Comparison of ENCODE assay signal across 20 cellular contexts in the genomic region with DNA sequence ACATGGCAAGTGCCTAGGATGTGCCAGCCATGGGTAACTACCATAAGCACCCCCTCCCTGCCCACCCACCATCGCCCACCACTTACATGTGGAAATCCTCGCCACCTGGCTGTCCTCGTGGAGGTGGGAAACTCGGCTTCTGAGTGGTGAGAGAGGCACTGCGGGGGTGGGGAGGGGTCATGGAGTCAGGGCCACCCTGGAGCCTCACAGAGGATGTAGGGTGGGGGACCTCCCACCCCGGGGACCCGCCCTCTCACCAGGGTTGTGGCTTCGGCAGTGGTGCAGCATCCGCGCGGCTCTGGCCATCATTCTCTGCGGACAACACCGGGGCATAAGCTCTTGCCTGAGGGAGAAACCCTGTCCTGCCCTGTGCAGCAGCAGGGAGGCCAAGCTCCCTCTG. TPM values are rescaled to one million over a fixed set of nuclear protein-coding genes. Genes with fewer than 3 reads are reported as not detected.
DNase-seq lines count a peak whose midpoint lies in the region; ATAC-seq and TF ChIP-seq lines count a peak whose summit lies in the region.
"Had no signal": no experiment of that assay in that cellular context is flagged by ENCODE, and none has a peak within 500 bp of the region (broad histone marks: within the 10 kb centered on the region; RNA-seq: fewer than 3 reads in every experiment).

No MANE protein-coding gene starts in this region.

- TF ChIP-seq CTCF in esophagus squamous epithelium (IDR thresholded peaks at IDR 0.05) = no peak
- no peak for TF ChIP-seq CTCF in parathyroid adenoma (IDR thresholded peaks at IDR 0.05)
- TF ChIP-seq CTCF in tibial nerve (IDR thresholded peaks at IDR 0.05) = no peak

- H3K9ac ChIP-seq in adipocyte (ENCODE audit: low read length) = peak overlapping the region; percentile 83
- no peak overlapping the region for H3K9ac ChIP-seq in parathyroid adenoma

- H3K27ac ChIP-seq in esophagus squamous epithelium (peak overlapping the region in 3 of 4 donors; percentile 77 to 85 (median 85)), parathyroid adenoma (peak overlapping the region; percentile 82), tibial nerve (peak overlapping the region; percentile 52 to 90 (median 79))

- intact Hi-C loops in esophagus squamous epithelium (cut with DNase I) = no loop called here

- ATAC-seq in activated T-helper 17 cell treated with anti-CD3 and anti-CD28 coated beads, Interleukin-2, amount 50 U/mL, for 72 hours (replicated peaks) = no peak
- ATAC-seq in HG03097 (IDR thresholded peaks at IDR 0.05; ENCODE audit: low FRiP score, unreplicated experiment) = no peak
- ATAC-seq: activated naive CD4-positive, alpha-beta T cell treated with anti-CD3 and anti-CD28 coated beads, Interleukin-2, amount 50 U/mL, for 72 hours; GM12878; left colon; stimulated activated naive B cell treated with anti-CD40 and anti-IgM and Interleukin-4, amounts not matched to agents 10 μg/mL and 1 μg/mL and 100 μg/mL, for 72 hours had no signal

- 93% methylated on average over 3 of the region's 13 CpGs; no CpG with 5 or more reads in 1 of the 2 donors for WGBS in esophagus squamous epithelium, 2 donors
- WGBS in tibial nerve, 2 donors = 68 to 87% methylated on average over 8 to 13 of the region's 13 CpGs

- H3K9me3 ChIP-seq in adipocyte (ENCODE audit: control insufficient read depth, low read length) (no peaks in the 10 kb centered on the region), esophagus squamous epithelium (no peaks in the 10 kb centered on the region), parathyroid adenoma (ENCODE audit: control insufficient read depth, low read length) (no peaks in the 10 kb centered on the region), tibial nerve (no peaks in the 10 kb centered on the region)

- no peak overlapping the region for H3K4me2 ChIP-seq in parathyroid adenoma (ENCODE audit: low read length)

- H3K4me1 ChIP-seq in adipocyte (ENCODE audit: control insufficient read depth, insufficient read depth, low read length) (peaks cover 23% of the 10 kb centered on the region), esophagus squamous epithelium (peaks cover 38 to 95% (median 61%) of the 10 kb centered on the region in 3 donors), parathyroid adenoma (peaks cover 44% of the 10 kb centered on the region), tibial nerve (peaks cover 11 to 83% (median 55%) of the 10 kb centered on the region in 4 donors)

- TF ChIP-seq EP300 in tibial nerve (IDR thresholded peaks at IDR 0.05) = no peak

- no peak for TF ChIP-seq POLR2A in esophagus squamous epithelium (IDR thresholded peaks at IDR 0.05)
- no peak for TF ChIP-seq POLR2A in tibial nerve (IDR thresholded peaks at IDR 0.05)

- H3K27ac Mint-ChIP-seq in T-helper 2 cell treated with Interferon-gamma antibody and Interleukin-4, amounts not matched to agents 5 μg/mL and 100 μg/mL, for 36 hours = no peak overlapping the region
- no peak overlapping the region for H3K27ac Mint-ChIP-seq in activated T-helper 17 cell treated with anti-CD3 and anti-CD28 coated beads, Interleukin-2, amount 50 U/mL, for 72 hours
- H3K27ac Mint-ChIP-seq: stimulated activated naive B cell treated with anti-CD40 and anti-IgM and Interleukin-4, amounts not matched to agents 10 μg/mL and 1 μg/mL and 100 μg/mL, for 72 hours had no signal

- H3K4me3 ChIP-seq in adipocyte (ENCODE audit: low read length) (no peak overlapping the region), esophagus squamous epithelium (no peak overlapping the region), parathyroid adenoma (ENCODE audit: low read depth, low read length) (no peak overlapping the region), tibial nerve (no peak overlapping the region)
- H3K4me3 ChIP-seq: GM12878 had no signal

- H2AFZ ChIP-seq in parathyroid adenoma = no peak overlapping the region

- no peaks in the 10 kb centered on the region for H3K27me3 Mint-ChIP-seq in T-helper 2 cell treated with Interferon-gamma antibody and Interleukin-4, amounts not matched to agents 5 μg/mL and 100 μg/mL, for 36 hours (ENCODE audit: low read depth)
- H3K27me3 Mint-ChIP-seq in activated T-helper 17 cell treated with anti-CD3 and anti-CD28 coated beads, Interleukin-2, amount 50 U/mL, for 72 hours = no peaks in the 10 kb centered on the region
- H3K27me3 Mint-ChIP-seq: stimulated activated naive B cell treated with anti-CD40 and anti-IgM and Interleukin-4, amounts not matched to agents 10 μg/mL and 1 μg/mL and 100 μg/mL, for 72 hours had no signal

- H3K36me3 Mint-ChIP-seq in T-helper 2 cell treated with Interferon-gamma antibody and Interleukin-4, amounts not matched to agents 5 μg/mL and 100 μg/mL, for 36 hours (ENCODE audit: low read depth) = no peaks in the 10 kb centered on the region
- no peaks in the 10 kb centered on the region for H3K36me3 Mint-ChIP-seq in activated T-helper 17 cell treated with anti-CD3 and anti-CD28 coated beads, Interleukin-2, amount 50 U/mL, for 72 hours (ENCODE audit: low read depth)
- H3K36me3 Mint-ChIP-seq: activated naive CD4-positive, alpha-beta T cell treated with anti-CD3 and anti-CD28 coated beads, Interleukin-2, amount 50 U/mL, for 72 hours had no signal

- peaks cover 6% of the 10 kb centered on the region for H3K79me2 ChIP-seq in parathyroid adenoma

- no peak overlapping the region for H3K4me3 Mint-ChIP-seq in T-helper 2 cell treated with Interferon-gamma antibody and Interleukin-4, amounts not matched to agents 5 μg/mL and 100 μg/mL, for 36 hours
- no peak overlapping the region for H3K4me3 Mint-ChIP-seq in activated T-helper 17 cell treated with anti-CD3 and anti-CD28 coated beads, Interleukin-2, amount 50 U/mL, for 72 hours
- H3K4me3 Mint-ChIP-seq: stimulated activated naive B cell treated with anti-CD40 and anti-IgM and Interleukin-4, amounts not matched to agents 10 μg/mL and 1 μg/mL and 100 μg/mL, for 72 hours had no signal

- H3K4me1 Mint-ChIP-seq in T-helper 2 cell treated with Interferon-gamma antibody and Interleukin-4, amounts not matched to agents 5 μg/mL and 100 μg/mL, for 36 hours (ENCODE audit: low read depth) = peaks cover 5% of the 10 kb centered on the region
- peaks cover 6% of the 10 kb centered on the region for H3K4me1 Mint-ChIP-seq in activated T-helper 17 cell treated with anti-CD3 and anti-CD28 coated beads, Interleukin-2, amount 50 U/mL, for 72 hours

- H3K9me3 Mint-ChIP-seq in T-helper 2 cell treated with Interferon-gamma antibody and Interleukin-4, amounts not matched to agents 5 μg/mL and 100 μg/mL, for 36 hours = no peaks in the 10 kb centered on the region
- no peaks in the 10 kb centered on the region for H3K9me3 Mint-ChIP-seq in activated T-helper 17 cell treated with anti-CD3 and anti-CD28 coated beads, Interleukin-2, amount 50 U/mL, for 72 hours
- H3K9me3 Mint-ChIP-seq: activated naive CD4-positive, alpha-beta T cell treated with anti-CD3 and anti-CD28 coated beads, Interleukin-2, amount 50 U/mL, for 72 hours; stimulated activated naive B cell treated with anti-CD40 and anti-IgM and Interleukin-4, amounts not matched to agents 10 μg/mL and 1 μg/mL and 100 μg/mL, for 72 hours had no signal

- DNase-seq in adipocyte (ENCODE audit: low read depth) (no peak), esophagus squamous epithelium (lab: John Stamatoyannopoulos, UW) (no peak), tibial nerve (ENCODE audit: low spot score in 2 of 2) (no peak)
- DNase-seq in T-helper 2 cell treated with Interferon-gamma antibody and Interleukin-4, amounts not matched to agents 5 μg/mL and 100 μg/mL, for 36 hours (ENCODE audit: low spot score) = no peak
- DNase-seq: activated CD4-positive, alpha-beta T cell treated with anti-CD3 and anti-CD28 coated beads, Interleukin-2, amount 50 U/mL, for 4 hours; activated T-cell treated with anti-CD3 and anti-CD28 coated beads, Interleukin-2, amount 50 U/mL, for 1 hour; AML-193; effector CD8-positive, alpha-beta T cell; NCI-H2227 treated with DMSO at 0.1 percent for 48 hours; RPMI8226; stimulated activated naive B cell treated with anti-CD40 and anti-IgM and Interleukin-4, amounts not matched to agents 10 μg/mL and 1 μg/mL and 100 μg/mL, for 72 hours had no signal

- peaks cover 4% of the 10 kb centered on the region for H3K27me3 ChIP-seq in adipocyte (replicated peaks; ENCODE audit: control insufficient read depth, insufficient read depth, low read length)
- no peaks in the 10 kb centered on the region for H3K27me3 ChIP-seq in esophagus squamous epithelium
- no peaks in the 10 kb centered on the region for H3K27me3 ChIP-seq in parathyroid adenoma (ENCODE audit: control insufficient read depth, insufficient read depth, low read length)
- H3K27me3 ChIP-seq in tibial nerve = no peaks in the 10 kb centered on the region

- H3K36me3 ChIP-seq in adipocyte (ENCODE audit: control insufficient read depth, insufficient read depth, low read length, severe bottlenecking) (no peaks in the 10 kb centered on the region), esophagus squamous epithelium (peaks cover 0 to 7% (median 0%) of the 10 kb centered on the region in 3 donors), parathyroid adenoma (ENCODE audit: control insufficient read depth, insufficient read depth, low read length) (no peaks in the 10 kb centered on the region), tibial nerve (no peaks in the 10 kb centered on the region)

RNA-seq across cellular contexts. Expression of gene ENDOU, which starts 12.6 kb away (rescaled TPM):
- total RNA-seq in esophagus squamous epithelium = 100 to 1,000 TPM in 1 of 4 donors, 10 to 100 TPM in 3; 39.8 to 112 (median 46.3) TPM
- 1 to 10 TPM in 1 of 4 donors, under 1 TPM in 2, not detected in 1; 0.30 to 1.2 (median 0.42) TPM for total RNA-seq in tibial nerve
- total RNA-seq in activated T-helper 17 cell treated with anti-CD3 and anti-CD28 coated beads, Interleukin-2, amount 50 U/mL, for 72 hours = under 1 TPM in 1 of 2 donors, not detected in 1; 0.16 TPM
- total RNA-seq: activated naive CD4-positive, alpha-beta T cell treated with anti-CD3 and anti-CD28 coated beads, Interleukin-2, amount 50 U/mL, for 72 hours; left colon; M059J; mucosa of gallbladder; osteocyte had no signal

RNA-seq across cellular contexts. Expression of gene RAPGEF3, which starts 20.7 kb away (rescaled TPM):
- 10 to 100 TPM; 12.9 to 39.3 (median 22.5) TPM for total RNA-seq in esophagus squamous epithelium
- 100 to 1,000 TPM in 1 of 4 donors, 10 to 100 TPM in 3; 47.3 to 109 (median 83.6) TPM for total RNA-seq in tibial nerve
- total RNA-seq in activated T-helper 17 cell treated with anti-CD3 and anti-CD28 coated beads, Interleukin-2, amount 50 U/mL, for 72 hours = 1 to 10 TPM; 1.4 to 8.4 TPM

RNA-seq across cellular contexts. Expression of gene RPAP3, which starts 32.1 kb away (rescaled TPM):
- total RNA-seq in esophagus squamous epithelium (10 to 100 TPM in 3 of 4 donors, 1 to 10 TPM in 1; 7.7 to 20.3 (median 17.7) TPM), tibial nerve (10 to 100 TPM in 3 of 4 donors, 1 to 10 TPM in 1; 8.8 to 19.2 (median 15.5) TPM)
- 10 to 100 TPM; 33.3 to 44.0 TPM for total RNA-seq in activated T-helper 17 cell treated with anti-CD3 and anti-CD28 coated beads, Interleukin-2, amount 50 U/mL, for 72 hours

RNA-seq across cellular contexts. Expression of gene SLC48A1, which starts 35.1 kb away (rescaled TPM):
- total RNA-seq in esophagus squamous epithelium = 10 to 100 TPM; 18.9 to 35.4 (median 25.4) TPM
- total RNA-seq in tibial nerve = 10 to 100 TPM; 24.6 to 37.9 (median 33.8) TPM
- 1 to 10 TPM; 6.7 to 8.2 TPM for total RNA-seq in activated T-helper 17 cell treated with anti-CD3 and anti-CD28 coated beads, Interleukin-2, amount 50 U/mL, for 72 hours

Comparison
In these comparisons a context has a peak if more than half of its experiments do, and no peak if none do; other contexts are left out.
1. RNA of gene ENDOU, which starts 12.6 kb away (total RNA-seq): 39.8 to 112 TPM in esophagus squamous epithelium; 0.30 to 1.2 TPM in tibial nerve and 0.16 TPM in activated T-helper 17 cell treated with anti-CD3 and anti-CD28 coated beads, Interleukin-2, amount 50 U/mL, for 72 hours; every median in the first group is over 10 times any median in the second.
2. Peak in every context shown above with its lines, with median percentiles within 50 percentile points of each other: H3K27ac ChIP-seq.